In the genomic region with DNA sequence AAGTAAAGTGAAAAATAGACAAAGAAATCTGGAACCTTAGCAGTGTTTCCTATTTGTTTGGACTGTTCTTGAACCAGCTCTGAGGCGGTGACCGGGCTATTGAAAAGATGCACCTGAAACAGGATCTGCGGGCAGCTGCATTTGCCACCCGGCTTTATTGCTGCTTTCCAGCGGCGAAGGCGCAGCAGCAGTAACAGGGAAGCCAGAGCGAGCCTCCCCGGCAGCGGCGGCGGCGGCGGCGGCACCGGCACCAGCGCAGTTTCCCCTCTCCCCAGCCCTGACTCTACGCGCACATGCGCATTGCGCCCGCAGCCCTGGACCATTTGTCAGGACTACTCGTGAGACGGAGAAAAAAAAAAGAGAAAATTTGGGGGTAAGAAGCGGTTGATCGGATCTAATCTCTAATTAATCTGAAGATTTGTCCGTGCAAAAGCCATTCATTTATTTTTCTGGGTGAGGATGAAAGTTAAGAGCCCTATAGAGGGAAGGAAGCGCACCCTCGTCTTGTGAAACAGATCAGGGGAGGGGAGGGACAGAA, we compare ENCODE assay signal across 8 cellular contexts. TPM values are rescaled to one million over a fixed set of nuclear protein-coding genes. Genes with fewer than 3 reads are reported as not detected.
DNase-seq lines count a peak whose midpoint lies in the region; ATAC-seq and TF ChIP-seq lines count a peak whose summit lies in the region.

A gene (plus strand): TSS at position 290 of the 538 bp plus-strand sequence. CDS start 24,119 bp downstream, outside the sequence.

- H3K27ac Mint-ChIP-seq in brain = peak within 1 kb of the TSS; percentile 87 to 98 (median 95)

- H3K27me3 Mint-ChIP-seq in brain = peaks cover 27% of the 10 kb centered on the region

- H3K4me3 Mint-ChIP-seq in brain = peak within 1 kb of the TSS; percentile 91 to 100 (median 98)

- H3K36me3 Mint-ChIP-seq in brain = no peaks in the 10 kb centered on the region

- peaks cover 0 to 6% (median 0%) of the 10 kb centered on the region in 5 experiments for H3K9me3 Mint-ChIP-seq in brain

- DNase-seq in NCI-H1930 (lab: John Stamatoyannopoulos, UW) (peak; percentile 59 to 63), UCSD-AML1 (lab: John Stamatoyannopoulos, UW; ENCODE audit: unreplicated experiment) (peak; percentile 86), sigmoid colon (peak; percentile 94), NCI-H446 treated with DMSO at 0.1 percent for 48 hours (lab: John Stamatoyannopoulos, UW) (no peak)

- ATAC-seq in GM18505 (IDR thresholded peaks at IDR 0.05; ENCODE audit: unreplicated experiment) (peak; percentile 69), HG02938 (IDR thresholded peaks at IDR 0.05; ENCODE audit: unreplicated experiment) (peak; percentile 48)

- no peaks in the 10 kb centered on the region for H3K27me3 ChIP-seq in sigmoid colon

- intact Hi-C loops in sigmoid colon (cut with DNase I) = loop anchor here (2.0 to 5.0 kb wide), 2 partner anchors 241 to 420 kb away; no protein-coding TSS in a partner anchor

- H3K27ac ChIP-seq in sigmoid colon = peak within 1 kb of the TSS; percentile 75 to 88 (median 81)

- no peaks in the 10 kb centered on the region for H3K9me3 ChIP-seq in sigmoid colon

- no peaks in the 10 kb centered on the region for H3K36me3 ChIP-seq in sigmoid colon

- H3K4me3 ChIP-seq in iPS-11a (ENCODE audit: low read depth, low read length) (peak within 1 kb of the TSS; percentile 82), sigmoid colon (peak within 1 kb of the TSS; percentile 76 to 91 (median 86))

- TF ChIP-seq POLR2A in GM18505 (IDR thresholded peaks at IDR 0.05; ENCODE audit: borderline replicate concordance, extremely low read depth, insufficient read depth, insufficient read length) (no peak), sigmoid colon (IDR thresholded peaks at IDR 0.05) (no peak)

- peaks cover 0 to 11% (median 4%) of the 10 kb centered on the region in 4 donors for H3K4me1 ChIP-seq in sigmoid colon

- no peak for TF ChIP-seq EP300 in sigmoid colon (IDR thresholded peaks at IDR 0.05)

- 1% methylated on average over 29 of the region's 29 CpGs for WGBS in sigmoid colon, 2 donors

- no peak for TF ChIP-seq CTCF in brain (conservative IDR thresholded peaks at IDR 0.05)
- TF ChIP-seq CTCF in sigmoid colon (IDR thresholded peaks at IDR 0.05) = no peak

- H3K4me1 Mint-ChIP-seq in brain = peaks cover 39% of the 10 kb centered on the region

RNA-seq across cellular contexts. Expression of the gene that starts here (rescaled TPM):
- polyA plus RNA-seq in brain (ENCODE audit: insufficient read depth, low read depth, low replicate concordance) (6.3 TPM), sigmoid colon (1 to 10 TPM; 2.1 to 4.8 (median 4.8) TPM)
- total RNA-seq in sigmoid colon = 10 to 100 TPM in 1 of 4 donors, 1 to 10 TPM in 3; 3.5 to 10.4 (median 4.0) TPM
